ENCODE assay signal across 8 cellular contexts in the genomic region with DNA sequence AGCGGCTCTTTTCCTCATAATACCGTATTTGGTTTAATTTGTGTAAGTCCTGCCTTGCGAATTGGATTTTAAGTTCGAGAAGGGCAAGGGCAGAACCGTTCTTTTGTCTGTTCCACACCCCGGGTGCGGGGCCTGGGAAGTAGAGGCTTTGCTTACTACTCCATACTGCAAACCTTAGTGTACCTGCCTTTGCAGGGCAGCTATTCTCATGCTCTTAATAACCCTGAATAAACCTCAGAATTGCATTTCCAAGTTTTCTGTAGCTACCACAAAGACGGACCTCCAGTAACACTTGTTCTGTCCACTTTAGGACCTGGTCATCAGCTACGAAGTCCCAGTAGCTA. TPM values are rescaled to one million over a fixed set of nuclear protein-coding genes. Genes with fewer than 3 reads are reported as not detected.
DNase-seq lines count a peak whose midpoint lies in the region; ATAC-seq, FAIRE-seq and TF ChIP-seq lines count a peak whose summit lies in the region.

No MANE protein-coding gene starts in this region.

- no peaks in the 10 kb centered on the region for H3K27me3 Mint-ChIP-seq in activated naive CD4-positive, alpha-beta T cell treated with anti-CD3 and anti-CD28 coated beads, Interleukin-2, amount 50 U/mL, for 24 hours

- peaks cover 0 to 2% of the 10 kb centered on the region in 2 donors for H3K36me3 ChIP-seq in small intestine (ENCODE audit: control insufficient read depth in 2 of 2, insufficient read depth in 2 of 2, low read length in 2 of 2)

- H3K27ac ChIP-seq in small intestine (ENCODE audit: low read depth in 1 of 2, low read length in 1 of 2), result peak overlapping the region; percentile 95 to 98

- H3K36me3 Mint-ChIP-seq in activated naive CD4-positive, alpha-beta T cell treated with anti-CD3 and anti-CD28 coated beads, Interleukin-2, amount 50 U/mL, for 24 hours, result peaks cover 23% of the 10 kb centered on the region

- ATAC-seq in GM21447 (IDR thresholded peaks at IDR 0.05; ENCODE audit: unreplicated experiment) (no peak), HG02938 (IDR thresholded peaks at IDR 0.05; ENCODE audit: unreplicated experiment) (no peak)

- peaks cover 4 to 7% of the 10 kb centered on the region in 2 donors for H3K4me1 ChIP-seq in small intestine (ENCODE audit: control insufficient read depth in 2 of 2, insufficient read depth in 1 of 2, low read depth in 1 of 2, low read length in 1 of 2)

- H3K27ac Mint-ChIP-seq in activated naive CD4-positive, alpha-beta T cell treated with anti-CD3 and anti-CD28 coated beads, Interleukin-2, amount 50 U/mL, for 24 hours, result peak overlapping the region; percentile 98

- no peaks in the 10 kb centered on the region for H3K9me3 ChIP-seq in small intestine (ENCODE audit: control insufficient read depth, low read depth)

- no peak for FAIRE-seq in small intestine (lab: Jason Lieb, UNC)

- H3K27me3 ChIP-seq in small intestine (ENCODE audit: control insufficient read depth in 2 of 2, insufficient read depth in 2 of 2, low read length in 2 of 2), result no peaks in the 10 kb centered on the region

- H3K4me1 Mint-ChIP-seq in activated naive CD4-positive, alpha-beta T cell treated with anti-CD3 and anti-CD28 coated beads, Interleukin-2, amount 50 U/mL, for 24 hours, result peaks cover 36% of the 10 kb centered on the region

- no peak for TF ChIP-seq CTCF in GM12864 (IDR thresholded peaks at IDR 0.05; ENCODE audit: low read depth, low read length, missing control alignments)

- 8 to 12% (median 9%) methylated on average over 9 of the region's 9 CpGs for WGBS in small intestine, 3 donors

- H3K4me3 Mint-ChIP-seq in activated naive CD4-positive, alpha-beta T cell treated with anti-CD3 and anti-CD28 coated beads, Interleukin-2, amount 50 U/mL, for 24 hours, result peak overlapping the region; percentile 92

- H3K4me3 ChIP-seq in GM12864 (ENCODE audit: low read depth, low read length) (peak overlapping the region; percentile 100), small intestine (ENCODE audit: low read depth in 1 of 2, low read length in 2 of 2) (peak overlapping the region; percentile 14 to 54)

- DNase-seq in GM12864 (ENCODE audit: low read depth), result no peak
- peak; percentile 53 for DNase-seq in NCI-H748 (lab: John Stamatoyannopoulos, UW; ENCODE audit: unreplicated experiment)
- DNase-seq in iPS DF 4.7 (ENCODE audit: extremely low read depth, low spot score), result peak; percentile 11
- no peak for DNase-seq in small intestine
- DNase-seq in germinal center (ENCODE audit: low spot score), result no peak

- H3K9me3 Mint-ChIP-seq in activated naive CD4-positive, alpha-beta T cell treated with anti-CD3 and anti-CD28 coated beads, Interleukin-2, amount 50 U/mL, for 24 hours, result no peaks in the 10 kb centered on the region

RNA-seq across cellular contexts. Expression of a gene that starts 0.7 kb away (rescaled TPM):
- 100 to 1,000 TPM in 2 of 3 donors, 10 to 100 TPM in 1; 84.8 to 194 (median 109) TPM for polyA plus RNA-seq in small intestine

RNA-seq across cellular contexts. Expression of a gene that starts 29.5 kb away (rescaled TPM):
- 10 to 100 TPM; 37.1 to 66.9 (median 47.8) TPM for polyA plus RNA-seq in small intestine

Comparison
In these comparisons a context has a peak if more than half of its experiments do, and no peak if none do; other contexts are left out.
1. DNase-seq: peak in NCI-H748 (single experiment) and iPS DF 4.7 (single experiment); none in GM12864 (single experiment), small intestine (single experiment) and germinal center (single experiment).